ENCODE assay signal across 32 cellular contexts in the genomic region with DNA sequence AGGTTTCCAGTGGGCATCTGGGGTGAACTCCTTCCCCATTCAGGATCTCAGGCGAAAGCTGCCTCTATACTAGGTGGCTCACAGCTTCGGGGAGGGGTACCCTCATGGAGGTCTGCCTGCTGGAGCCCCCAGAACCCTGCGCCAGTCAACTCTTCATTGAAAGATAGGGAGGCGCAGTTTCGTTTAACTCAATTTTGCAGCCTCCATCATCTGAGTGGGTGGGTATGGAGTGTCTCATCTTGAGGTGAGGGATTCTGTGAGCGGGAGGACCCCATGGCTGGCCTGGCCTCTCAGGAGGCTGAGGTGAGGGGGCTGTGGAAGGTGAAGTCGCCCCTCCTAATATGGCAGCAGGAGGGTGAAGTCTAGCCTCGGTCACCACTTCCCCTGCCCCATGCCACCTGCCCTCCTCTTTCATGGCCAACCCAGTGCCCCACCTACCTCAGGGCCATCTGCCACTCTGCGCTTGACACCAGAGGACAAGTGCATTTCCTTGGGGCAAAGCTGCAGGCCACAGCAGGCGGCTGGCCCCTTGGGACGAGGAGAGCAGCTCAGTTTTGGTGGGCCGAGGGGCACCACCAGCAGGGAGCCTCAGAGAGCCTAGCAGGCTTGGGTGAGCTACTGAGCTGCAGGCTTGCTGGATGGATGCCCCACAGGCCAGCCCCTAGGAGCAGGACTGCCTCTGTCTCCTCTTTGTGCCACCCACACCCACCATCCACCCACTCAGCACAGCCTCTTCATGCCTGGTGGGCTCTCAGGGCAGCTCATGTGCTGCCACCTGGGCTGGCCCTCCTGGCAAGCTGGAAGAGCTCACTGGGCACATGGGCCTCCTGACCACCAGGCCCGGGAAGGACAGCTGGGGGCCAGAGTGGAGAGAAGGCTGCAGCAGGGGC. TPM values are rescaled to one million over a fixed set of nuclear protein-coding genes. Genes with fewer than 3 reads are reported as not detected.
DNase-seq lines count a peak whose midpoint lies in the region; FAIRE-seq and TF ChIP-seq lines count a peak whose summit lies in the region.
"Had no signal": no experiment of that assay in that cellular context is flagged by ENCODE, and none has a peak within 500 bp of the region (broad histone marks: within the 10 kb centered on the region; RNA-seq: fewer than 3 reads in every experiment).

No MANE protein-coding gene starts in this region.

- peaks cover 29% of the 10 kb centered on the region for H3K4me1 Mint-ChIP-seq in MCF 10A (ENCODE audit: insufficient read depth, unreplicated experiment)

- no peak overlapping the region for H3K4me3 Mint-ChIP-seq in MCF 10A (ENCODE audit: unreplicated experiment)
- H3K4me3 Mint-ChIP-seq: activated CD4-positive, alpha-beta memory T cell treated with anti-CD3 and anti-CD28 coated beads, Interleukin-2, amount 10 ng/mL, durations not matched to agents 7 days and 5 days; B cell; CD8-positive, alpha-beta memory T cell; immature natural killer cell; natural killer cell treated with Interleukin-12 subunit alpha and Interleukin-12 subunit beta and Interleukin-15 and Interleukin-18, amount 100 ng/mL, for 72 hours had no signal

- no peak for DNase-seq in MCF 10A (ENCODE audit: unreplicated experiment)
- DNase-seq in breast epithelium (ENCODE audit: low spot score in 2 of 2), result no peak
- DNase-seq in H4 (ENCODE audit: low spot score), result peak; percentile 1
- peak; percentile 1 for DNase-seq in germinal center (ENCODE audit: low spot score)
- no peak for DNase-seq in urothelium cell line (ENCODE audit: low spot score)
- DNase-seq in HuH-7 (ENCODE audit: low spot score), result no peak
- no peak for DNase-seq in NCI-H82 (lab: John Stamatoyannopoulos, UW)
- DNase-seq: activated CD4-positive, alpha-beta memory T cell treated with anti-CD3 and anti-CD28 coated beads, Interleukin-2, amount 10 ng/mL, durations not matched to agents 7 days and 5 days; amygdala; brain microvascular endothelial cell; DMS153; gastrocnemius medialis; hippocampal formation; immature natural killer cell; mammary epithelial cell; MG63; NCI-H1105; NCI-H187 treated with DMSO at 0.1 percent for 48 hours; NCI-H526; NK-92 treated with Interleukin-12 subunit alpha and Interleukin-12 subunit beta, amount 100 ng/mL, for 24 hours; PC-3; stimulated activated naive CD4-positive, alpha-beta T cell had no signal

- intact Hi-C loops in MCF 10A (cut with micrococcal nuclease), result no loop called here
- intact Hi-C loops in breast epithelium (cut with DNase I; ENCODE audit: low total_unique reads), result no loop called here

- no peaks in the 10 kb centered on the region for H3K9me3 Mint-ChIP-seq in MCF 10A (ENCODE audit: unreplicated experiment)
- H3K9me3 Mint-ChIP-seq: activated CD4-positive, alpha-beta memory T cell treated with anti-CD3 and anti-CD28 coated beads, Interleukin-2, amount 10 ng/mL, durations not matched to agents 7 days and 5 days; activated naive CD4-positive, alpha-beta T cell treated with anti-CD3 and anti-CD28 coated beads, Interleukin-2, amount 50 U/mL, for 72 hours; CD8-positive, alpha-beta memory T cell; immature natural killer cell; natural killer cell treated with Interleukin-12 subunit alpha and Interleukin-12 subunit beta and Interleukin-15 and Interleukin-18, amount 100 ng/mL, for 72 hours had no signal

- no peak overlapping the region for H3K27ac ChIP-seq in breast epithelium
- H3K27ac ChIP-seq: brain microvascular endothelial cell, gastrocnemius medialis, parathyroid adenoma, skin epidermis had no signal

- no peak overlapping the region for H3K4me3 ChIP-seq in breast epithelium
- H3K4me3 ChIP-seq: gastrocnemius medialis, MG63, mucosa of descending colon, skin epidermis had no signal

- no peaks in the 10 kb centered on the region for H3K36me3 Mint-ChIP-seq in MCF 10A (ENCODE audit: insufficient read depth, unreplicated experiment)
- H3K36me3 Mint-ChIP-seq: activated naive CD4-positive, alpha-beta T cell treated with anti-CD3 and anti-CD28 coated beads, Interleukin-2, amount 50 U/mL, for 72 hours; CD8-positive, alpha-beta memory T cell; immature natural killer cell; natural killer cell treated with Interleukin-12 subunit alpha and Interleukin-12 subunit beta and Interleukin-15 and Interleukin-18, amount 100 ng/mL, for 72 hours had no signal

- CTCF ChIA-PET in MCF 10A (lab: Yijun Ruan, JAX), result interaction anchor here (0.8 to 0.9 kb wide), 2 partner anchors 35 to 91 kb away, joined by 3 to 4 read pairs; no protein-coding TSS in a partner anchor

- BruUV-seq in MCF 10A (replicated peaks; lab: Mats Ljungman, UMichigan), result no TSS peak

- no peaks in the 10 kb centered on the region for H3K9me3 ChIP-seq in breast epithelium
- H3K9me3 ChIP-seq: gastrocnemius medialis, MG63, mucosa of descending colon had no signal

- TF ChIP-seq POLR2A in breast epithelium (IDR thresholded peaks at IDR 0.05), result no peak

- no peaks in the 10 kb centered on the region for H3K27me3 ChIP-seq in breast epithelium
- H3K27me3 ChIP-seq: gastrocnemius medialis, MG63 had no signal

- H3K27ac Mint-ChIP-seq in MCF 10A (ENCODE audit: low read depth, unreplicated experiment), result peak overlapping the region; percentile 69
- H3K27ac Mint-ChIP-seq: activated CD4-positive, alpha-beta memory T cell treated with anti-CD3 and anti-CD28 coated beads, Interleukin-2, amount 10 ng/mL, durations not matched to agents 7 days and 5 days; activated naive CD4-positive, alpha-beta T cell treated with anti-CD3 and anti-CD28 coated beads, Interleukin-2, amount 50 U/mL, for 72 hours; B cell; immature natural killer cell; natural killer cell treated with Interleukin-12 subunit alpha and Interleukin-12 subunit beta and Interleukin-15 and Interleukin-18, amount 100 ng/mL, for 72 hours had no signal

- no peak for TF ChIP-seq CTCF in MCF 10A (IDR thresholded peaks at IDR 0.05; ENCODE audit: unreplicated experiment)
- TF ChIP-seq CTCF in breast epithelium (IDR thresholded peaks at IDR 0.05), result no peak

- POLR2A ChIA-PET in MCF 10A (lab: Yijun Ruan, JAX), result interaction anchor here (0.7 kb wide), 1 partner anchor 9 kb away, joined by 3 read pairs; no protein-coding TSS in a partner anchor

- no peaks in the 10 kb centered on the region for H3K36me3 ChIP-seq in breast epithelium
- H3K36me3 ChIP-seq: brain microvascular endothelial cell, gastrocnemius medialis, MG63 had no signal

- no peaks in the 10 kb centered on the region for H3K27me3 Mint-ChIP-seq in MCF 10A (ENCODE audit: insufficient read depth, unreplicated experiment)

- FAIRE-seq in urothelium cell line (lab: Jason Lieb, UNC), result peak; percentile 75
- FAIRE-seq: endothelial cell of umbilical vein, GM12891 had no signal

- no peaks in the 10 kb centered on the region for H3K4me1 ChIP-seq in breast epithelium
- H3K4me1 ChIP-seq: gastrocnemius medialis, parathyroid adenoma had no signal

RNA-seq across cellular contexts. Expression of gene RASGEF1A, which starts 8.6 kb away (rescaled TPM):
- total RNA-seq in MCF 10A (2022) (not detected in 2 replicates), breast epithelium (10 to 100 TPM in 2 of 3 donors, 1 to 10 TPM in 1; 1.1 to 15.8 (median 11.5) TPM)
- not detected in 2 replicates for total RNA-seq in H4 (2014; rRNA removed; shearing (Covaris generic))
- total RNA-seq: A673, PC-3 had no signal

Comparison
In these comparisons a context has a peak if more than half of its experiments do, and no peak if none do; other contexts are left out.
1. DNase-seq: peak in H4 (single experiment) and germinal center (single experiment); none in MCF 10A (single experiment), breast epithelium (0 of 2), urothelium cell line (single experiment), HuH-7 (single experiment) and NCI-H82 (single experiment).